Comparison of ENCODE assay signal across 26 cellular contexts in genomic region chr9:68732405-68733020, GRCh38. TPM values are rescaled to one million over a fixed set of nuclear protein-coding genes. Genes with fewer than 3 reads are reported as not detected.
DNase-seq lines count a peak whose midpoint lies in the region; ATAC-seq and TF ChIP-seq lines count a peak whose summit lies in the region.
"Had no signal": no experiment of that assay in that cellular context is flagged by ENCODE, and none has a peak within 500 bp of the region (broad histone marks: within the 10 kb centered on the region; RNA-seq: fewer than 3 reads in every experiment).

No MANE protein-coding gene starts in this region.

- no peak for TF ChIP-seq CTCF in WTC11 (IDR thresholded peaks at IDR 0.05)
- TF ChIP-seq CTCF in type B pancreatic cell (conservative IDR thresholded peaks at IDR 0.05): no peak

- CTCF ChIA-PET in WTC11 (lab: Charles Lee): no interaction called here

- ATAC-seq in WTC11: no peak
- no peak for ATAC-seq in memory B cell (ENCODE audit: low read depth)
- ATAC-seq: GM12878, GM23338 had no signal

- POLR2A ChIA-PET in WTC11 (lab: Charles Lee): interaction anchor here (0.5 to 0.6 kb wide), 2 partner anchors 31 to 140 kb away, joined by 3 to 4 read pairs; no protein-coding TSS in a partner anchor

- peaks cover 36% of the 10 kb centered on the region for H3K4me1 Mint-ChIP-seq in WTC11
- H3K4me1 Mint-ChIP-seq in memory B cell: peaks cover 40% of the 10 kb centered on the region
- peaks cover 8% of the 10 kb centered on the region for H3K4me1 Mint-ChIP-seq in type B pancreatic cell (ENCODE audit: unreplicated experiment)

- peaks cover 3% of the 10 kb centered on the region for H3K27me3 ChIP-seq in effector memory CD4-positive, alpha-beta T cell (replicated peaks; ENCODE audit: control insufficient read depth, insufficient read depth, low read length, poor library complexity, severe bottlenecking)
- H3K27me3 ChIP-seq: BLaER1 had no signal

- DNase-seq in NCI-H748 (lab: John Stamatoyannopoulos, UW; ENCODE audit: unreplicated experiment) (peak; percentile 30), NCI-H748 treated with DMSO at 0.1 percent for 48 hours (lab: John Stamatoyannopoulos, UW) (no peak), WTC11 (ENCODE audit: low spot score) (no peak), memory B cell (ENCODE audit: low spot score in 2 of 2) (no peak), type B pancreatic cell (ENCODE audit: extremely low spot score, unreplicated experiment) (no peak), NCI-H345 (lab: John Stamatoyannopoulos, UW) (no peak)
- DNase-seq in effector memory CD4-positive, alpha-beta T cell: no peak
- DNase-seq: CD4-positive, alpha-beta T cell; DMS79; EL; GDM1; H9; KBM-7; NCI-H1105 treated with DMSO at 0.1 percent for 48 hours; NCI-H1694; NCI-H2081; NCI-H2171 treated with DMSO at 0.1 percent for 48 hours; NCI-H446; NCI-H524 treated with DMSO at 0.1 percent for 48 hours; PC-9; RPMI8226; SHP77 had no signal

- no peaks in the 10 kb centered on the region for H3K4me1 ChIP-seq in effector memory CD4-positive, alpha-beta T cell (ENCODE audit: control insufficient read depth, insufficient read depth, low read length, poor library complexity, severe bottlenecking)

- H3K27me3 Mint-ChIP-seq in WTC11 (ENCODE audit: low read depth): no peaks in the 10 kb centered on the region
- H3K27me3 Mint-ChIP-seq in memory B cell: no peaks in the 10 kb centered on the region
- H3K27me3 Mint-ChIP-seq in type B pancreatic cell: peaks cover 3% of the 10 kb centered on the region

- H3K27ac ChIP-seq in effector memory CD4-positive, alpha-beta T cell (ENCODE audit: insufficient read depth, low read length, poor library complexity, severe bottlenecking): no peak overlapping the region
- H3K27ac ChIP-seq: BLaER1, PC-9 had no signal

- peaks cover 6% of the 10 kb centered on the region; the same call in 1 of the 2 replicates for H3K9me3 Mint-ChIP-seq in WTC11
- H3K9me3 Mint-ChIP-seq in memory B cell: no peaks in the 10 kb centered on the region
- H3K9me3 Mint-ChIP-seq in type B pancreatic cell: no peaks in the 10 kb centered on the region
- H3K9me3 Mint-ChIP-seq: CD4-positive, alpha-beta T cell; GM23338; H9 had no signal

- no peak overlapping the region for H3K4me3 Mint-ChIP-seq in WTC11
- no peak overlapping the region for H3K4me3 Mint-ChIP-seq in memory B cell
- H3K4me3 Mint-ChIP-seq in type B pancreatic cell: no peak overlapping the region
- H3K4me3 Mint-ChIP-seq: CD4-positive, alpha-beta T cell; GM23338; H9 had no signal

- no peak overlapping the region for H3K4me3 ChIP-seq in effector memory CD4-positive, alpha-beta T cell (ENCODE audit: insufficient read depth, low read depth, low read length, poor library complexity, severe bottlenecking)
- H3K4me3 ChIP-seq: BLaER1, GM12878, GM23338, PC-9 had no signal

- H3K36me3 Mint-ChIP-seq in WTC11 (no peaks in the 10 kb centered on the region), memory B cell (peaks cover 28% of the 10 kb centered on the region), type B pancreatic cell (no peaks in the 10 kb centered on the region)

- H3K9me3 ChIP-seq in effector memory CD4-positive, alpha-beta T cell (ENCODE audit: control insufficient read depth, low read length): no peaks in the 10 kb centered on the region
- H3K9me3 ChIP-seq: BLaER1 had no signal

- no peaks in the 10 kb centered on the region for H3K36me3 ChIP-seq in effector memory CD4-positive, alpha-beta T cell (ENCODE audit: control insufficient read depth, insufficient read depth, low read length)
- H3K36me3 ChIP-seq: BLaER1 had no signal

- H3K27ac Mint-ChIP-seq in WTC11 (no peak overlapping the region), memory B cell (peak overlapping the region; percentile 59), type B pancreatic cell (peak overlapping the region; percentile 73)
- H3K27ac Mint-ChIP-seq: CD4-positive, alpha-beta T cell; GM23338; H9 had no signal

TF ChIP-seq in WTC11, 78 proteins besides CTCF, POLR2A, EP300 and RAD21:
- TF ChIP-seq GABPB1 (CRISPR knock-in tag; IDR thresholded peaks at IDR 0.05): peak; percentile 44; the same call in 1 of the 2 replicates
- TF ChIP-seq ZNF512 (CRISPR knock-in tag; IDR thresholded peaks at IDR 0.05; ENCODE audit: borderline replicate concordance): no peak

RNA-seq across cellular contexts. Expression of gene PIP5K1B, which starts 27.5 kb away (rescaled TPM):
- total RNA-seq in WTC11 (2021) (5.2 to 6.0 TPM (median 5.7 TPM) in 3 replicates), type B pancreatic cell (ENCODE audit: low replicate concordance) (9.8 and 19.4 TPM in 2 replicates)
- total RNA-seq: CD4-positive, alpha-beta T cell; LHCN-M2; PC-9 had no signal
